In genomic region chr11:719214-720016, GRCh38 we compare ENCODE assay signal across 14 cellular contexts. TPM values are rescaled to one million over a fixed set of nuclear protein-coding genes. Genes with fewer than 3 reads are reported as not detected.
DNase-seq lines count a peak whose midpoint lies in the region; ATAC-seq and TF ChIP-seq lines count a peak whose summit lies in the region.
"Had no signal": no experiment of that assay in that cellular context is flagged by ENCODE, and none has a peak within 500 bp of the region (broad histone marks: within the 10 kb centered on the region; RNA-seq: fewer than 3 reads in every experiment).

No MANE protein-coding gene starts in this region.

- TF ChIP-seq CTCF in type B pancreatic cell (conservative IDR thresholded peaks at IDR 0.05) = no peak

- peaks cover 5% of the 10 kb centered on the region for H3K36me3 Mint-ChIP-seq in T-helper 17 cell (ENCODE audit: low read depth)
- peaks cover 3% of the 10 kb centered on the region for H3K36me3 Mint-ChIP-seq in memory B cell
- H3K36me3 Mint-ChIP-seq in type B pancreatic cell = peaks cover 11% of the 10 kb centered on the region

- peak overlapping the region; percentile 22 to 75 for H3K4me3 Mint-ChIP-seq in stimulated activated naive CD8-positive, alpha-beta T cell treated with anti-CD3 and anti-CD28 coated beads, Interleukin-15, amount 100 ng/mL, for 72 hours
- H3K4me3 Mint-ChIP-seq in T-helper 17 cell (peak overlapping the region; percentile 73), memory B cell (peak overlapping the region; percentile 56), type B pancreatic cell (no peak overlapping the region)

- H3K9me3 ChIP-seq in T-helper 17 cell (ENCODE audit: control insufficient read depth, low read length, poor library complexity, severe bottlenecking) = no peaks in the 10 kb centered on the region
- H3K9me3 ChIP-seq: HAP-1, lower lobe of right lung, SJSA1 had no signal

- no peak overlapping the region for H3K27ac Mint-ChIP-seq in stimulated activated naive CD8-positive, alpha-beta T cell treated with anti-CD3 and anti-CD28 coated beads, Interleukin-15, amount 100 ng/mL, for 72 hours
- H3K27ac Mint-ChIP-seq in T-helper 17 cell = no peak overlapping the region
- no peak overlapping the region for H3K27ac Mint-ChIP-seq in memory B cell
- peak overlapping the region; percentile 9 for H3K27ac Mint-ChIP-seq in type B pancreatic cell

- ATAC-seq in stimulated activated naive CD8-positive, alpha-beta T cell treated with anti-CD3 and anti-CD28 coated beads, Interleukin-15, amount 100 ng/mL, for 72 hours = no peak
- no peak for ATAC-seq in stimulated activated naive CD8-positive, alpha-beta T cell treated with anti-CD3 and anti-CD28 coated beads, Interleukin-15, Interleukin-2, amounts not matched to agents 100 U/mL and 50 U/mL, for 24 hours
- ATAC-seq in T-helper 17 cell = no peak
- ATAC-seq in memory B cell (ENCODE audit: low read depth) = no peak
- no peak for ATAC-seq in GM19035 (IDR thresholded peaks at IDR 0.05; ENCODE audit: unreplicated experiment)

- peaks cover 33% of the 10 kb centered on the region for H3K4me1 Mint-ChIP-seq in stimulated activated naive CD8-positive, alpha-beta T cell treated with anti-CD3 and anti-CD28 coated beads, Interleukin-15, amount 100 ng/mL, for 72 hours
- H3K4me1 Mint-ChIP-seq in T-helper 17 cell (peaks cover 9% of the 10 kb centered on the region), memory B cell (peaks cover 11% of the 10 kb centered on the region), type B pancreatic cell (ENCODE audit: unreplicated experiment) (peaks cover 13% of the 10 kb centered on the region)

- peaks cover 4 to 11% of the 10 kb centered on the region in 2 donors for H3K9me3 Mint-ChIP-seq in stimulated activated naive CD8-positive, alpha-beta T cell treated with anti-CD3 and anti-CD28 coated beads, Interleukin-15, amount 100 ng/mL, for 72 hours
- peaks cover 5% of the 10 kb centered on the region for H3K9me3 Mint-ChIP-seq in memory B cell
- no peaks in the 10 kb centered on the region for H3K9me3 Mint-ChIP-seq in type B pancreatic cell

- peaks cover 56% of the 10 kb centered on the region for H3K27me3 Mint-ChIP-seq in stimulated activated naive CD8-positive, alpha-beta T cell treated with anti-CD3 and anti-CD28 coated beads, Interleukin-15, amount 100 ng/mL, for 72 hours
- H3K27me3 Mint-ChIP-seq in T-helper 17 cell (peaks cover 6% of the 10 kb centered on the region), memory B cell (peaks cover 11% of the 10 kb centered on the region), type B pancreatic cell (peaks cover 20% of the 10 kb centered on the region)

- DNase-seq in stimulated activated naive CD8-positive, alpha-beta T cell treated with anti-CD3 and anti-CD28 coated beads, Interleukin-15, amount 100 ng/mL, for 72 hours = no peak
- no peak for DNase-seq in stimulated activated naive CD8-positive, alpha-beta T cell treated with anti-CD3 and anti-CD28 coated beads, Interleukin-15, Interleukin-2, amounts not matched to agents 100 U/mL and 50 U/mL, for 24 hours
- DNase-seq in T-helper 17 cell (no peak), memory B cell (ENCODE audit: low spot score in 2 of 2) (peak in 1 of 2 donors; percentile 15), type B pancreatic cell (ENCODE audit: extremely low spot score, unreplicated experiment) (peak; percentile 69), activated gamma-delta T cell (lab: John Stamatoyannopoulos, UW) (no peak)
- DNase-seq in stimulated activated naive CD4-positive, alpha-beta T cell treated with Interleukin-2 at 50 U/mL for 16 hours (lab: John Stamatoyannopoulos, UW) = no peak
- DNase-seq: amniotic stem cell, lower lobe of right lung, NCI-H1092, nucleus accumbens had no signal

RNA-seq across cellular contexts. Expression of gene EPS8L2, which starts 13.4 kb away (rescaled TPM):
- total RNA-seq in T-helper 17 cell (10 to 100 TPM in 1 of 2 donors, 1 to 10 TPM in 1; 6.8 to 11.7 TPM), type B pancreatic cell (ENCODE audit: low replicate concordance) (218 and 497 TPM in 2 replicates)
- total RNA-seq: SJSA1 had no signal

RNA-seq across cellular contexts. Expression of gene TMEM80, which starts 23.8 kb away (rescaled TPM):
- total RNA-seq in T-helper 17 cell (10 to 100 TPM; 20.8 to 21.3 TPM), type B pancreatic cell (ENCODE audit: low replicate concordance) (23.2 and 37.4 TPM in 2 replicates)

RNA-seq across cellular contexts. Expression of gene DEAF1, which starts 24.4 kb away (rescaled TPM):
- total RNA-seq in T-helper 17 cell = 10 to 100 TPM; 55.3 to 77.1 TPM
- 41.0 and 48.1 TPM in 2 replicates for total RNA-seq in type B pancreatic cell (ENCODE audit: low replicate concordance)

RNA-seq across cellular contexts. Expression of gene TALDO1, which starts 27.8 kb away (rescaled TPM):
- total RNA-seq in T-helper 17 cell (100 to 1,000 TPM in 1 of 2 donors, 10 to 100 TPM in 1; 60.4 to 102 TPM), type B pancreatic cell (ENCODE audit: low replicate concordance) (189 and 288 TPM in 2 replicates)

RNA-seq across cellular contexts. Expression of gene GATD1, which starts 57.9 kb away (rescaled TPM):
- total RNA-seq in T-helper 17 cell (10 to 100 TPM; 36.7 to 44.3 TPM), type B pancreatic cell (ENCODE audit: low replicate concordance) (80.1 and 80.9 TPM in 2 replicates)

Comparison
In these comparisons a context has a peak if more than half of its experiments do, and no peak if none do; other contexts are left out.
1. RNA of gene EPS8L2, which starts 13.4 kb away (total RNA-seq): 218 to 497 TPM in type B pancreatic cell; 6.8 to 11.7 TPM in T-helper 17 cell; every median in the first group is over 10 times any median in the second.